Comparison of ENCODE assay signal across 29 cellular contexts in the genomic region with DNA sequence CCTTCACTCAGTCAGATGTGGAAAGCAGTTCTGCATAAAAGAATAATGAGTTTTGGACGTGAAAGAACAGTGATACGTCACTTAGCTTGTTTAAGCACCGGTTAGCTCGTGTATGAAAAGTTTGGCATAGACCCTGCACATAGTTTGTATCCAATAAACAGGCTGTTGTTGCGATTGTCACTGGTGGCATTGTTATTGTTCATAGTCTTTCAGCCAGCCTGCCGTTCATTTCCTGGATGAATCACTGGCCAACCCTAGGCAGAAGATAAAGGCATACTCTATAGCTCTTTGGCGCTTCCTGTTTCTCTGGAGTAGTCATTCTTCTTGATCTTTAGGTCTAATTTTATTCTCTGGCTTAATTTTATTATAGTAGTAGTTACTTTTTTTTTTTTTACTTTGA. TPM values are rescaled to one million over a fixed set of nuclear protein-coding genes. Genes with fewer than 3 reads are reported as not detected.
DNase-seq lines count a peak whose midpoint lies in the region; ATAC-seq and TF ChIP-seq lines count a peak whose summit lies in the region.
"Had no signal": no experiment of that assay in that cellular context is flagged by ENCODE, and none has a peak within 500 bp of the region (broad histone marks: within the 10 kb centered on the region; RNA-seq: fewer than 3 reads in every experiment).

No MANE protein-coding gene starts in this region.

- ATAC-seq in HG02884 (IDR thresholded peaks at IDR 0.05; ENCODE audit: unreplicated experiment) (no peak), HG02852 (IDR thresholded peaks at IDR 0.05; ENCODE audit: unreplicated experiment) (no peak)
- ATAC-seq: HCT116, Panc1 had no signal

- peaks cover 45% of the 10 kb centered on the region for H3K9me3 Mint-ChIP-seq in HFFc6

- no peak overlapping the region for H3K27ac ChIP-seq in brain microvascular endothelial cell

- H3K4me1 Mint-ChIP-seq in HFFc6 (ENCODE audit: low read depth), result no peaks in the 10 kb centered on the region
- H3K4me1 Mint-ChIP-seq: CD4-positive, alpha-beta memory T cell had no signal

- H3K4me3 ChIP-seq in MG63, result no peak overlapping the region
- no peak overlapping the region for H3K4me3 ChIP-seq in brain microvascular endothelial cell (ENCODE audit: low read depth, low read length)

- no peaks in the 10 kb centered on the region for H3K27me3 Mint-ChIP-seq in HFFc6 (ENCODE audit: insufficient read depth)
- H3K27me3 Mint-ChIP-seq: CD4-positive, alpha-beta memory T cell had no signal

- H3K27me3 ChIP-seq in MG63, result no peaks in the 10 kb centered on the region
- no peaks in the 10 kb centered on the region for H3K27me3 ChIP-seq in brain microvascular endothelial cell (replicated peaks)

- TF ChIP-seq CTCF in brain microvascular endothelial cell (IDR thresholded peaks at IDR 0.05; ENCODE audit: low read depth, low read length, missing control alignments) (no peak), HFFc6 (IDR thresholded peaks at IDR 0.05) (no peak)

- no peak overlapping the region for H3K27ac Mint-ChIP-seq in HFFc6
- H3K27ac Mint-ChIP-seq: CD4-positive, alpha-beta memory T cell had no signal

- H3K4me3 Mint-ChIP-seq in HFFc6, result no peak overlapping the region
- H3K4me3 Mint-ChIP-seq: CD4-positive, alpha-beta memory T cell had no signal

- H3K36me3 Mint-ChIP-seq in HFFc6 (ENCODE audit: low read depth), result no peaks in the 10 kb centered on the region
- H3K36me3 Mint-ChIP-seq: CD4-positive, alpha-beta memory T cell had no signal

- in situ Hi-C loops in brain microvascular endothelial cell (cut with HindIII; ENCODE audit: low pct_ligation_motif_present, low sequenced_read_pairs), result no loop called here

- DNase-seq in COLO829 (ENCODE audit: low spot score) (peak; percentile 73), MG63 (peak; percentile 7), SW480 (ENCODE audit: low spot score) (peak; percentile 8), lung microvascular endothelial cell (ENCODE audit: low read depth in 2 of 2) (peak; percentile 2 to 23), brain microvascular endothelial cell (no peak), HFFc6 (no peak)
- DNase-seq: AML-193; C1 segment of cervical spinal cord; Caco-2; CD4-positive, alpha-beta memory T cell; DMS 273 treated with DMSO at 0.1 percent for 48 hours; DMS79; EL; GDM1; KBM-7; MM.1S; NCI-H1048; NCI-H1417; NCI-H1694; NCI-H2029 treated with DMSO at 0.1 percent for 48 hours; NCI-H446 treated with DMSO at 0.1 percent for 48 hours; NCI-H526 treated with DMSO at 0.1 percent for 48 hours; SIG-M5; SK-N-SH had no signal

- H3K36me3 ChIP-seq in MG63 (no peaks in the 10 kb centered on the region), brain microvascular endothelial cell (replicated peaks) (no peaks in the 10 kb centered on the region)

- no peaks in the 10 kb centered on the region for H3K9me3 ChIP-seq in MG63
- H3K9me3 ChIP-seq: SK-N-SH had no signal

RNA-seq across cellular contexts. Expression of gene ANKRD30A, which starts 57.8 kb away (rescaled TPM):
- total RNA-seq in MG63 (2014; rRNA removed; shearing (Covaris generic); ENCODE audit: low replicate concordance), result not detected in 2 replicates
- not detected in 2 replicates for total RNA-seq in lung microvascular endothelial cell
- not detected for total RNA-seq in HFFc6 (2021; fragmentation: NEBNext Ultra II Directional; extraction: Animal tissue kit (Norgen Biotek cat#: 25700))
- total RNA-seq: CD4-positive, alpha-beta memory T cell; H1 had no signal

Comparison
In these comparisons a context has a peak if more than half of its experiments do, and no peak if none do; other contexts are left out.
1. DNase-seq: peak in COLO829 (single experiment), MG63 (single experiment), SW480 (single experiment) and lung microvascular endothelial cell (2 of 2); none in brain microvascular endothelial cell (single experiment) and HFFc6 (single experiment).